ENCODE assay signal across 15 cellular contexts in genomic region chr13:69194130-69194529, GRCh38.
DNase-seq lines count a peak whose midpoint lies in the region; ATAC-seq and TF ChIP-seq lines count a peak whose summit lies in the region.
"Had no signal": no experiment of that assay in that cellular context is flagged by ENCODE, and none has a peak within 500 bp of the region (broad histone marks: within the 10 kb centered on the region; RNA-seq: fewer than 3 reads in every experiment).

No MANE protein-coding gene starts in this region.

- H3K79me2 ChIP-seq in SU-DHL-6 (ENCODE audit: insufficient read depth, low read length), result no peaks in the 10 kb centered on the region

- H3K4me1 ChIP-seq in HUES64 (ENCODE audit: insufficient read depth, low read length), result peaks cover 56% of the 10 kb centered on the region
- H3K4me1 ChIP-seq in vagina, result no peaks in the 10 kb centered on the region
- H3K4me1 ChIP-seq: BLaER1 had no signal

- TF ChIP-seq CTCF in SU-DHL-6 (IDR thresholded peaks at IDR 0.05; ENCODE audit: insufficient read depth, low read length, poor library complexity, severe bottlenecking), result no peak
- TF ChIP-seq CTCF in vagina (IDR thresholded peaks at IDR 0.05), result no peak

- H3K9me2 ChIP-seq in SU-DHL-6 (replicated peaks; ENCODE audit: insufficient read depth, low read length), result no peaks in the 10 kb centered on the region

- H3K4me2 ChIP-seq in SU-DHL-6 (ENCODE audit: low read depth, low read length, poor library complexity, severe bottlenecking), result no peak overlapping the region
- H3K4me2 ChIP-seq: BLaER1, KMS-11 had no signal

- H2AFZ ChIP-seq in SU-DHL-6 (ENCODE audit: low read depth, low read length, severe bottlenecking), result peak overlapping the region; percentile 71
- H2AFZ ChIP-seq: GM23338 had no signal

- H3K27me3 ChIP-seq in HUES64 (ENCODE audit: insufficient read depth, low read length), result no peaks in the 10 kb centered on the region
- H3K27me3 ChIP-seq in SU-DHL-6 (ENCODE audit: low read length), result no peaks in the 10 kb centered on the region
- no peaks in the 10 kb centered on the region for H3K27me3 ChIP-seq in vagina
- H3K27me3 ChIP-seq: BLaER1 had no signal

- H3K4me3 ChIP-seq in HUES64 (ENCODE audit: low read length), result no peak overlapping the region
- no peak overlapping the region for H3K4me3 ChIP-seq in SU-DHL-6 (ENCODE audit: insufficient read depth, low read length, poor library complexity, severe bottlenecking)
- no peak overlapping the region for H3K4me3 ChIP-seq in vagina
- H3K4me3 ChIP-seq: BLaER1, GM23338 had no signal

- no peak for TF ChIP-seq POLR2A in vagina (IDR thresholded peaks at IDR 0.05)

- H4K20me1 ChIP-seq in SU-DHL-6 (ENCODE audit: low read depth, low read length), result no peaks in the 10 kb centered on the region
- H4K20me1 ChIP-seq: BLaER1 had no signal

- H3K9me3 ChIP-seq in HUES64 (ENCODE audit: insufficient read depth, low read depth, low read length) (no peaks in the 10 kb centered on the region), SU-DHL-6 (ENCODE audit: insufficient read depth, low read length) (0 out of 2 replicates have a peak, but pooled peaks cover 5% of the 10 kb centered on the region), vagina (no peaks in the 10 kb centered on the region)
- H3K9me3 ChIP-seq: BLaER1 had no signal

- H3K36me3 ChIP-seq in HUES64 (ENCODE audit: insufficient read depth, low read length) (no peaks in the 10 kb centered on the region), SU-DHL-6 (ENCODE audit: low read length) (no peaks in the 10 kb centered on the region), vagina (no peaks in the 10 kb centered on the region)
- H3K36me3 ChIP-seq: BLaER1 had no signal

- peak; percentile 40 for DNase-seq in kidney glomerular epithelial cell (lab: John Stamatoyannopoulos, UW)
- DNase-seq in renal cortical epithelial cell (ENCODE audit: low read depth), result peak; percentile 51
- DNase-seq in vagina (ENCODE audit: extremely low spot score in 2 of 2), result no peak
- DNase-seq: Calu3; CD8-positive, alpha-beta T cell; DMS79; GDM1; HCEC 1CT had no signal

- H3K27ac ChIP-seq in HUES64 (ENCODE audit: low read depth, low read length) (peak overlapping the region; percentile 32; the same call in 1 of the 2 replicates), SU-DHL-6 (ENCODE audit: low read depth, low read length) (no peak overlapping the region), vagina (no peak overlapping the region)
- H3K27ac ChIP-seq: BLaER1, KMS-11 had no signal

- ATAC-seq in HG03520 (IDR thresholded peaks at IDR 0.05; ENCODE audit: unreplicated experiment) (no peak), GM19035 (IDR thresholded peaks at IDR 0.05; ENCODE audit: unreplicated experiment) (no peak)
- ATAC-seq: CD8-positive, alpha-beta T cell; GM23338 had no signal

- intact Hi-C loops in vagina (cut with DNase I), result no loop called here

- whole genome bisulfite sequencing in HUES64, result 93% methylated on average over 1 of the region's 1 CpG

- no peaks in the 10 kb centered on the region for H3F3A ChIP-seq in SU-DHL-6 (ENCODE audit: insufficient read depth)

- H3K9ac ChIP-seq in HUES64 (ENCODE audit: low read depth, low read length), result no peak overlapping the region
- H3K9ac ChIP-seq in SU-DHL-6 (ENCODE audit: low read length), result no peak overlapping the region
- H3K9ac ChIP-seq: BLaER1, KMS-11 had no signal

Comparison
In these comparisons a context has a peak if more than half of its experiments do, and no peak if none do; other contexts are left out.
1. DNase-seq: peak in kidney glomerular epithelial cell (single experiment) and renal cortical epithelial cell (single experiment); none in vagina (0 of 2).